9 cellular contexts compared by ENCODE assay signal in genomic region chr3:141076821-141077571, GRCh38. TPM values are rescaled to one million over a fixed set of nuclear protein-coding genes. Genes with fewer than 3 reads are reported as not detected.
A peak's percentile ranks its signal among the peaks of the same experiment; 100 is the strongest.
DNase-seq lines count a peak whose midpoint lies in the region; ATAC-seq and TF ChIP-seq lines count a peak whose summit lies in the region.
"Had no signal": no experiment of that assay in that cellular context is flagged by ENCODE, and none has a peak within 500 bp of the region (broad histone marks: within the 10 kb centered on the region; RNA-seq: fewer than 3 reads in every experiment).

No MANE protein-coding gene starts in this region.

- peak overlapping the region; percentile 67 for H3K4me3 Mint-ChIP-seq in dendritic cell treated with granulocyte-macrophage colony-stimulating factor and Interleukin-4, amounts not matched to agents 40 ng/mL and 50 ng/mL, for 4 days

- H3K36me3 Mint-ChIP-seq in dendritic cell treated with granulocyte-macrophage colony-stimulating factor and Interleukin-4, amounts not matched to agents 40 ng/mL and 50 ng/mL, for 4 days (ENCODE audit: low read depth): no peaks in the 10 kb centered on the region

- H3K27ac Mint-ChIP-seq in dendritic cell treated with granulocyte-macrophage colony-stimulating factor and Interleukin-4, amounts not matched to agents 40 ng/mL and 50 ng/mL, for 4 days: peak overlapping the region; percentile 74

- H3K27ac ChIP-seq in thoracic aorta (peak overlapping the region; percentile 26 to 28), OCI-LY7 (ENCODE audit: low read depth, low read length, poor library complexity, severe bottlenecking) (no peak overlapping the region)

- H3K9me2 ChIP-seq in OCI-LY7 (ENCODE audit: insufficient read depth, low read length): no peaks in the 10 kb centered on the region

- H3K9me3 ChIP-seq in thoracic aorta (no peaks in the 10 kb centered on the region), OCI-LY7 (ENCODE audit: low read length) (no peaks in the 10 kb centered on the region)

- DNase-seq in GM04503 (ENCODE audit: low read depth) (peak; percentile 13), NCI-H2227 (lab: John Stamatoyannopoulos, UW; ENCODE audit: unreplicated experiment) (peak; percentile 85), midbrain (lab: John Stamatoyannopoulos, UW) (peak; percentile 23), thoracic aorta (ENCODE audit: low spot score) (peak; percentile 50), GM13976 (ENCODE audit: low spot score) (no peak), OCI-LY7 (ENCODE audit: low spot score) (no peak), iPS-NIHi11 (ENCODE audit: low spot score) (no peak)

- TF ChIP-seq CTCF in thoracic aorta (IDR thresholded peaks at IDR 0.05): no peak
- TF ChIP-seq CTCF in GM13976 (IDR thresholded peaks at IDR 0.05; ENCODE audit: borderline replicate concordance, control extremely low read depth, extremely low read depth, insufficient read depth, missing control alignments): no peak
- no peak for TF ChIP-seq CTCF in OCI-LY7 (conservative IDR thresholded peaks at IDR 0.05; ENCODE audit: low read length)

- in situ Hi-C loops in GM13976 (cut with MboI; ENCODE audit: low sequenced_read_pairs, unreplicated experiment): no loop called here

- H4K20me1 ChIP-seq in OCI-LY7 (ENCODE audit: insufficient read depth, low read length): no peaks in the 10 kb centered on the region

- intact Hi-C loops in dendritic cell treated with granulocyte-macrophage colony-stimulating factor and Interleukin-4, amounts not matched to agents 40 ng/mL and 50 ng/mL, for 4 days (cut with micrococcal nuclease): no loop called here
- intact Hi-C loops in OCI-LY7 (cut with micrococcal nuclease; ENCODE audit: unreplicated experiment): no loop called here

- H2AFZ ChIP-seq in OCI-LY7 (ENCODE audit: low read length): no peak overlapping the region

- ATAC-seq in thoracic aorta (ENCODE audit: insufficient number of reproducible peaks, low FRiP score, low read depth): peak; percentile 46

- H3K27me3 ChIP-seq in thoracic aorta (replicated peaks; ENCODE audit: insufficient read depth): no peaks in the 10 kb centered on the region

- H3K9me3 Mint-ChIP-seq in dendritic cell treated with granulocyte-macrophage colony-stimulating factor and Interleukin-4, amounts not matched to agents 40 ng/mL and 50 ng/mL, for 4 days: no peaks in the 10 kb centered on the region

- CTCF ChIA-PET in OCI-LY7 (lab: Charles Lee; ENCODE audit: unreplicated experiment): no interaction called here

- POLR2A ChIA-PET in OCI-LY7 (lab: Charles Lee): no interaction called here

- H3K4me1 ChIP-seq in thoracic aorta (ENCODE audit: control insufficient read depth in 1 of 2, low read depth in 2 of 2) (peaks cover 13 to 34% of the 10 kb centered on the region in 2 donors), OCI-LY7 (ENCODE audit: insufficient read depth, low read length, poor library complexity, severe bottlenecking) (no peaks in the 10 kb centered on the region)

- no peaks in the 10 kb centered on the region for H3K36me3 ChIP-seq in thoracic aorta
- no peaks in the 10 kb centered on the region for H3K36me3 ChIP-seq in OCI-LY7 (ENCODE audit: insufficient read depth, low read length)

- H3K4me3 ChIP-seq in thoracic aorta (peak overlapping the region; percentile 70), OCI-LY7 (ENCODE audit: low read depth, low read length, poor library complexity, severe bottlenecking) (no peak overlapping the region)
- H3K4me3 ChIP-seq: K562 had no signal

- no peaks in the 10 kb centered on the region for H3K79me2 ChIP-seq in OCI-LY7 (ENCODE audit: insufficient read depth, low read depth, low read length)

- peaks cover 20% of the 10 kb centered on the region for H3K4me1 Mint-ChIP-seq in dendritic cell treated with granulocyte-macrophage colony-stimulating factor and Interleukin-4, amounts not matched to agents 40 ng/mL and 50 ng/mL, for 4 days (ENCODE audit: low read depth)

- BruUV-seq in OCI-LY7 (replicated peaks; lab: Mats Ljungman, UMichigan): no TSS peak

- peaks cover 5% of the 10 kb centered on the region for H3K27me3 Mint-ChIP-seq in dendritic cell treated with granulocyte-macrophage colony-stimulating factor and Interleukin-4, amounts not matched to agents 40 ng/mL and 50 ng/mL, for 4 days

- H3K4me2 ChIP-seq in OCI-LY7 (ENCODE audit: low read length): no peak overlapping the region

RNA-seq across cellular contexts. Expression of gene SPSB4, which starts 25.8 kb away (rescaled TPM):
- total RNA-seq in thoracic aorta: 1 to 10 TPM in 1 of 2 donors, under 1 TPM in 1; 0.41 to 1.1 TPM
- total RNA-seq in OCI-LY7 (2014; rRNA removed; shearing (Covaris generic)): not detected in 2 replicates
- total RNA-seq in OCI-LY7 (2022): not detected in 2 replicates
- total RNA-seq: K562 had no signal

Comparison
In these comparisons a context has a peak if more than half of its experiments do, and no peak if none do; other contexts are left out.
1. DNase-seq: peak in GM04503 (single experiment), NCI-H2227 (single experiment), midbrain (single experiment) and thoracic aorta (single experiment); none in GM13976 (single experiment), OCI-LY7 (single experiment) and iPS-NIHi11 (single experiment).